ENCODE assay signal across 18 cellular contexts in genomic region chr12:76713986-76714385, GRCh38.
"Had no signal": no experiment of that assay in that cellular context is flagged by ENCODE, and none has a peak within 500 bp of the region (broad histone marks: within the 10 kb centered on the region; RNA-seq: fewer than 3 reads in every experiment).

No MANE protein-coding gene starts in this region.

- DNase-seq: KBM-7, MV-4-11, NCI-H1092, NCI-H1105 treated with DMSO at 0.1 percent for 48 hours, NCI-H1417 treated with DMSO at 0.1 percent for 48 hours, NCI-H146, NCI-H1694 treated with DMSO at 0.1 percent for 48 hours, NCI-H1930, NCI-H2081, NCI-H2107, NCI-H2227 treated with DMSO at 0.1 percent for 48 hours, NCI-H446, NCI-H510A, NCI-H524 treated with DMSO at 0.1 percent for 48 hours, NCI-H69, Right ventricle myocardium superior, RPMI8226, T-helper 1 cell had no signal
